ENCODE assay signal across 35 cellular contexts in genomic region chr13:91690944-91691343, GRCh38.
"Had no signal": no experiment of that assay in that cellular context is flagged by ENCODE, and none has a peak within 500 bp of the region (broad histone marks: within the 10 kb centered on the region; RNA-seq: fewer than 3 reads in every experiment).

No MANE protein-coding gene starts in this region.

- H3K4me1 ChIP-seq: ascending aorta had no signal

- DNase-seq: activated CD4-positive, alpha-beta memory T cell treated with anti-CD3 and anti-CD28 coated beads, Interleukin-2, amount 10 ng/mL, durations not matched to agents 7 days and 5 days; activated CD4-positive, alpha-beta T cell treated with anti-CD3 and anti-CD28 coated beads for 1 hour; activated CD4-positive, alpha-beta T cell treated with anti-CD3 and anti-CD28 coated beads for 36 hours; activated CD4-positive, alpha-beta T cell treated with anti-CD3 and anti-CD28 coated beads for 48 hours; activated CD4-positive, alpha-beta T cell treated with anti-CD3 and anti-CD28 coated beads, Interleukin-2, amount 10 ng/mL, durations not matched to agents 7 days and 5 days; activated CD4-positive, alpha-beta T cell treated with anti-CD3 and anti-CD28 coated beads, Interleukin-2, amount 50 U/mL, for 48 hours; activated CD4-positive, CD25-positive, alpha-beta regulatory T cell; activated CD8-positive, alpha-beta memory T cell treated with anti-CD3 and anti-CD28 coated beads for 24 hours; activated CD8-positive, alpha-beta memory T cell treated with anti-CD3 and anti-CD28 coated beads, Interleukin-2, amount 10 ng/mL, durations not matched to agents 7 days and 5 days; activated CD8-positive, alpha-beta memory T cell treated with anti-CD3 and anti-CD28 coated beads, Interleukin-2, amount 50 U/mL, for 48 hours; activated CD8-positive, alpha-beta T cell treated with anti-CD3 and anti-CD28 coated beads, Interleukin-2, amount 10 ng/mL, durations not matched to agents 7 days and 5 days; activated effector memory CD4-positive, alpha-beta T cell treated with Interleukin-2 at 50 U/mL for 16 hours; activated gamma-delta T cell; activated naive CD4-positive, alpha-beta T cell treated with anti-CD3 and anti-CD28 coated beads, Interleukin-2, amount 10 ng/mL, durations not matched to agents 7 days and 5 days; activated naive CD4-positive, alpha-beta T cell treated with Interleukin-2 at 50 U/mL for 16 hours; activated naive CD8-positive, alpha-beta T cell treated with anti-CD3 and anti-CD28 coated beads, Interleukin-2, amount 10 ng/mL, durations not matched to agents 7 days and 5 days; activated naive CD8-positive, alpha-beta T cell treated with anti-CD3 and anti-CD28 coated beads, Interleukin-2, amount 50 U/mL, for 24 hours; activated T-cell treated with anti-CD3 and anti-CD28 coated beads, Interleukin-2, amount 50 U/mL, for 24 hours; activated T-cell treated with anti-CD3 and anti-CD28 coated beads, Interleukin-2, amount 50 U/mL, for 48 hours; amygdala; anterior cingulate cortex; caudate nucleus; cerebellar nuclear complex; T-helper 17 cell; T1000; WERI-Rb-1 had no signal

- H3K36me3 Mint-ChIP-seq: activated CD8-positive, alpha-beta memory T cell treated with anti-CD3 and anti-CD28 coated beads, Interleukin-2, amount 10 ng/mL, durations not matched to agents 7 days and 5 days; activated naive CD4-positive, alpha-beta T cell treated with anti-CD3 and anti-CD28 coated beads, Interleukin-2, amount 10 ng/mL, durations not matched to agents 7 days and 5 days; activated naive CD4-positive, alpha-beta T cell treated with anti-CD3 and anti-CD28 coated beads, Interleukin-2, amount 50 U/mL, for 24 hours; activated naive CD8-positive, alpha-beta T cell; activated naive CD8-positive, alpha-beta T cell treated with anti-CD3 and anti-CD28 coated beads, Interleukin-2, amount 10 ng/mL, durations not matched to agents 7 days and 5 days; brain; WTC11 had no signal

- H3K9me3 Mint-ChIP-seq: activated CD4-positive, alpha-beta memory T cell treated with anti-CD3 and anti-CD28 coated beads, Interleukin-2, amount 10 ng/mL, durations not matched to agents 7 days and 5 days; activated CD4-positive, alpha-beta T cell treated with anti-CD3 and anti-CD28 coated beads, Interleukin-2, amount 10 ng/mL, durations not matched to agents 7 days and 5 days; activated naive CD4-positive, alpha-beta T cell treated with anti-CD3 and anti-CD28 coated beads, Interleukin-2, amount 10 ng/mL, durations not matched to agents 7 days and 5 days; activated naive CD4-positive, alpha-beta T cell treated with anti-CD3 and anti-CD28 coated beads, Interleukin-2, amount 50 U/mL, for 24 hours; activated naive CD8-positive, alpha-beta T cell treated with anti-CD3 and anti-CD28 coated beads, Interleukin-2, amount 10 ng/mL, durations not matched to agents 7 days and 5 days; activated naive CD8-positive, alpha-beta T cell treated with anti-CD3 and anti-CD28 coated beads, Interleukin-2, amount 50 U/mL, for 24 hours; activated T-cell treated with anti-CD3 and anti-CD28 coated beads, Interleukin-2, amount 50 U/mL, for 24 hours; activated T-helper 2 cell treated with anti-CD3 and anti-CD28 coated beads, Interferon-gamma antibody, Interleukin-2, Interleukin-4, amounts not matched to agents 10 μg/mL and 5 μg/mL and 100 μg/mL, durations not matched to agents 14 hours and 24 hours and 36 hours; brain; central memory CD8-positive, alpha-beta T cell; WTC11 had no signal

- H3K36me3 ChIP-seq: ascending aorta, cardiac muscle cell, WERI-Rb-1 had no signal

- H3K27me3 ChIP-seq: ascending aorta, cardiac muscle cell had no signal

- H3K27ac Mint-ChIP-seq: activated CD4-positive, alpha-beta memory T cell treated with anti-CD3 and anti-CD28 coated beads, Interleukin-2, amount 10 ng/mL, durations not matched to agents 7 days and 5 days; activated CD4-positive, alpha-beta T cell treated with anti-CD3 and anti-CD28 coated beads for 36 hours; activated CD4-positive, alpha-beta T cell treated with anti-CD3 and anti-CD28 coated beads, Interleukin-2, amount 10 ng/mL, durations not matched to agents 7 days and 5 days; activated CD8-positive, alpha-beta memory T cell treated with anti-CD3 and anti-CD28 coated beads, Interleukin-2, amount 10 ng/mL, durations not matched to agents 7 days and 5 days; activated CD8-positive, alpha-beta T cell treated with anti-CD3 and anti-CD28 coated beads, Interleukin-2, amount 10 ng/mL, durations not matched to agents 7 days and 5 days; activated naive CD4-positive, alpha-beta T cell treated with anti-CD3 and anti-CD28 coated beads, Interleukin-2, amount 10 ng/mL, durations not matched to agents 7 days and 5 days; activated naive CD4-positive, alpha-beta T cell treated with anti-CD3 and anti-CD28 coated beads, Interleukin-2, amount 50 U/mL, for 24 hours; activated naive CD8-positive, alpha-beta T cell; activated naive CD8-positive, alpha-beta T cell treated with anti-CD3 and anti-CD28 coated beads, Interleukin-2, amount 10 ng/mL, durations not matched to agents 7 days and 5 days; activated naive CD8-positive, alpha-beta T cell treated with anti-CD3 and anti-CD28 coated beads, Interleukin-2, amount 50 U/mL, for 24 hours; activated T-cell treated with anti-CD3 and anti-CD28 coated beads, Interleukin-2, amount 50 U/mL, for 24 hours; activated T-helper 2 cell treated with anti-CD3 and anti-CD28 coated beads, Interferon-gamma antibody, Interleukin-2, Interleukin-4, amounts not matched to agents 10 μg/mL and 5 μg/mL and 100 μg/mL, durations not matched to agents 14 hours and 24 hours and 36 hours; brain; T-helper 17 cell; WTC11 had no signal

- H3K27ac ChIP-seq: ascending aorta, cardiac muscle cell, WERI-Rb-1 had no signal

- ATAC-seq: activated CD4-positive, alpha-beta T cell treated with anti-CD3 and anti-CD28 coated beads for 36 hours; activated CD4-positive, CD25-positive, alpha-beta regulatory T cell treated with anti-CD3 and anti-CD28 coated beads, Interleukin-2, amount 50 U/mL, for 24 hours; activated CD8-positive, alpha-beta memory T cell treated with anti-CD3 and anti-CD28 coated beads, Interleukin-2, amount 10 ng/mL, durations not matched to agents 7 days and 5 days; activated CD8-positive, alpha-beta T cell treated with anti-CD3 and anti-CD28 coated beads, Interleukin-2, amount 10 ng/mL, durations not matched to agents 7 days and 5 days; activated naive CD8-positive, alpha-beta T cell treated with anti-CD3 and anti-CD28 coated beads, Interleukin-2, amount 50 U/mL, for 24 hours; T-helper 17 cell; WTC11 had no signal

- H3K27me3 Mint-ChIP-seq: activated CD4-positive, alpha-beta memory T cell treated with anti-CD3 and anti-CD28 coated beads, Interleukin-2, amount 10 ng/mL, durations not matched to agents 7 days and 5 days; activated CD4-positive, alpha-beta T cell treated with anti-CD3 and anti-CD28 coated beads for 36 hours; activated CD4-positive, alpha-beta T cell treated with anti-CD3 and anti-CD28 coated beads, Interleukin-2, amount 10 ng/mL, durations not matched to agents 7 days and 5 days; activated CD8-positive, alpha-beta memory T cell treated with anti-CD3 and anti-CD28 coated beads, Interleukin-2, amount 10 ng/mL, durations not matched to agents 7 days and 5 days; activated naive CD4-positive, alpha-beta T cell treated with anti-CD3 and anti-CD28 coated beads, Interleukin-2, amount 10 ng/mL, durations not matched to agents 7 days and 5 days; activated naive CD4-positive, alpha-beta T cell treated with anti-CD3 and anti-CD28 coated beads, Interleukin-2, amount 50 U/mL, for 24 hours; activated naive CD8-positive, alpha-beta T cell; activated naive CD8-positive, alpha-beta T cell treated with anti-CD3 and anti-CD28 coated beads, Interleukin-2, amount 10 ng/mL, durations not matched to agents 7 days and 5 days; activated naive CD8-positive, alpha-beta T cell treated with anti-CD3 and anti-CD28 coated beads, Interleukin-2, amount 50 U/mL, for 24 hours; activated T-cell treated with anti-CD3 and anti-CD28 coated beads, Interleukin-2, amount 50 U/mL, for 24 hours; central memory CD8-positive, alpha-beta T cell; T-helper 17 cell had no signal

- H3K4me3 ChIP-seq: ascending aorta, cardiac muscle cell had no signal

- H3K4me3 Mint-ChIP-seq: activated CD4-positive, alpha-beta memory T cell treated with anti-CD3 and anti-CD28 coated beads, Interleukin-2, amount 10 ng/mL, durations not matched to agents 7 days and 5 days; activated CD4-positive, alpha-beta T cell treated with anti-CD3 and anti-CD28 coated beads for 36 hours; activated CD4-positive, alpha-beta T cell treated with anti-CD3 and anti-CD28 coated beads, Interleukin-2, amount 10 ng/mL, durations not matched to agents 7 days and 5 days; activated CD8-positive, alpha-beta memory T cell treated with anti-CD3 and anti-CD28 coated beads, Interleukin-2, amount 10 ng/mL, durations not matched to agents 7 days and 5 days; activated CD8-positive, alpha-beta T cell treated with anti-CD3 and anti-CD28 coated beads, Interleukin-2, amount 10 ng/mL, durations not matched to agents 7 days and 5 days; activated naive CD4-positive, alpha-beta T cell treated with anti-CD3 and anti-CD28 coated beads, Interleukin-2, amount 10 ng/mL, durations not matched to agents 7 days and 5 days; activated naive CD4-positive, alpha-beta T cell treated with anti-CD3 and anti-CD28 coated beads, Interleukin-2, amount 50 U/mL, for 24 hours; activated naive CD8-positive, alpha-beta T cell; activated naive CD8-positive, alpha-beta T cell treated with anti-CD3 and anti-CD28 coated beads, Interleukin-2, amount 10 ng/mL, durations not matched to agents 7 days and 5 days; activated naive CD8-positive, alpha-beta T cell treated with anti-CD3 and anti-CD28 coated beads, Interleukin-2, amount 50 U/mL, for 24 hours; activated T-cell treated with anti-CD3 and anti-CD28 coated beads, Interleukin-2, amount 50 U/mL, for 24 hours; brain; central memory CD8-positive, alpha-beta T cell; T-helper 17 cell; WTC11 had no signal

- H3K4me1 Mint-ChIP-seq: activated CD4-positive, alpha-beta memory T cell treated with anti-CD3 and anti-CD28 coated beads, Interleukin-2, amount 10 ng/mL, durations not matched to agents 7 days and 5 days; activated CD4-positive, alpha-beta T cell treated with anti-CD3 and anti-CD28 coated beads for 36 hours; activated CD4-positive, alpha-beta T cell treated with anti-CD3 and anti-CD28 coated beads, Interleukin-2, amount 10 ng/mL, durations not matched to agents 7 days and 5 days; activated CD8-positive, alpha-beta memory T cell treated with anti-CD3 and anti-CD28 coated beads, Interleukin-2, amount 10 ng/mL, durations not matched to agents 7 days and 5 days; activated naive CD4-positive, alpha-beta T cell treated with anti-CD3 and anti-CD28 coated beads, Interleukin-2, amount 10 ng/mL, durations not matched to agents 7 days and 5 days; activated naive CD4-positive, alpha-beta T cell treated with anti-CD3 and anti-CD28 coated beads, Interleukin-2, amount 50 U/mL, for 24 hours; activated naive CD8-positive, alpha-beta T cell treated with anti-CD3 and anti-CD28 coated beads, Interleukin-2, amount 10 ng/mL, durations not matched to agents 7 days and 5 days; activated naive CD8-positive, alpha-beta T cell treated with anti-CD3 and anti-CD28 coated beads, Interleukin-2, amount 50 U/mL, for 24 hours; brain; central memory CD8-positive, alpha-beta T cell; T-helper 17 cell; WTC11 had no signal

- H3K9me3 ChIP-seq: ascending aorta had no signal
